Comparison of ENCODE assay signal across 8 cellular contexts in genomic region chr15:41493902-41494189, GRCh38. TPM values are rescaled to one million over a fixed set of nuclear protein-coding genes. Genes with fewer than 3 reads are reported as not detected.
DNase-seq lines count a peak whose midpoint lies in the region; ATAC-seq, FAIRE-seq and TF ChIP-seq lines count a peak whose summit lies in the region.

No MANE protein-coding gene starts in this region.

- H4K20me1 ChIP-seq in astrocyte (ENCODE audit: insufficient read depth, low read length), result no peaks in the 10 kb centered on the region

- H3K4me3 Mint-ChIP-seq in astrocyte (ENCODE audit: unreplicated experiment), result no peak overlapping the region

- intact Hi-C loops in sciatic nerve (cut with DNase I), result no loop called here

- no peaks in the 10 kb centered on the region for H3K79me2 ChIP-seq in astrocyte (ENCODE audit: insufficient read depth, low read length)

- H3K36me3 ChIP-seq in BE2C (no peaks in the 10 kb centered on the region), astrocyte (ENCODE audit: insufficient read depth, low read length) (no peaks in the 10 kb centered on the region), mucosa of rectum (ENCODE audit: control insufficient read depth in 2 of 2, insufficient read depth in 2 of 2, low read length in 2 of 2) (no peaks in the 10 kb centered on the region)

- peak overlapping the region; percentile 38 for H3K4me3 ChIP-seq in BE2C (ENCODE audit: low read depth, low read length)
- peak overlapping the region; percentile 34 for H3K4me3 ChIP-seq in HFF-Myc (replicated peaks; ENCODE audit: low read depth, low read length)
- peak overlapping the region; percentile 62 for H3K4me3 ChIP-seq in astrocyte (ENCODE audit: insufficient read depth, low read depth, low read length)
- H3K4me3 ChIP-seq in mucosa of rectum (ENCODE audit: low read length in 2 of 2), result peak overlapping the region; percentile 55 to 78

- H3K9ac ChIP-seq in astrocyte (ENCODE audit: low read length) (no peak overlapping the region), mucosa of rectum (ENCODE audit: low read depth in 1 of 2, low read length in 2 of 2) (peak overlapping the region; percentile 41 to 74)

- H3K4me1 ChIP-seq in BE2C, result peaks cover 5% of the 10 kb centered on the region
- peaks cover 38% of the 10 kb centered on the region for H3K4me1 ChIP-seq in astrocyte (ENCODE audit: insufficient read depth, low read length)
- H3K4me1 ChIP-seq in mucosa of rectum (ENCODE audit: control insufficient read depth in 2 of 2, insufficient read depth in 2 of 2, low read length in 2 of 2), result peaks cover 24 to 26% of the 10 kb centered on the region in 2 donors

- no peak for ATAC-seq in sciatic nerve
- no peak for ATAC-seq in HG03196 (IDR thresholded peaks at IDR 0.05; ENCODE audit: unreplicated experiment)

- H3K27ac ChIP-seq in astrocyte (ENCODE audit: low read depth, low read length) (no peak overlapping the region), mucosa of rectum (ENCODE audit: low read depth in 2 of 2, low read length in 2 of 2) (peak overlapping the region; percentile 90 to 93)

- peaks cover 41% of the 10 kb centered on the region for H3K27me3 Mint-ChIP-seq in astrocyte (ENCODE audit: low read depth, unreplicated experiment)

- DNase-seq in BE2C (no peak), HFF-Myc (ENCODE audit: extremely low read depth, low read depth) (no peak), astrocyte (ENCODE audit: low read depth) (no peak), dedifferentiated amniotic fluid mesenchymal stem cell (ENCODE audit: extremely low spot score) (no peak), sciatic nerve (ENCODE audit: low spot score) (no peak), COLO668 (lab: John Stamatoyannopoulos, UW; ENCODE audit: unreplicated experiment) (no peak)

- FAIRE-seq in astrocyte (lab: Jason Lieb, UNC), result no peak

- H3K9me3 ChIP-seq in BE2C (no peaks in the 10 kb centered on the region), astrocyte (ENCODE audit: insufficient read depth, low read depth, low read length) (no peaks in the 10 kb centered on the region), mucosa of rectum (ENCODE audit: control insufficient read depth in 2 of 2, low read length in 2 of 2) (no peaks in the 10 kb centered on the region)

- H3K9me3 Mint-ChIP-seq in astrocyte (ENCODE audit: unreplicated experiment), result no peaks in the 10 kb centered on the region

- H3K36me3 Mint-ChIP-seq in astrocyte (ENCODE audit: low read depth, unreplicated experiment), result peaks cover 5% of the 10 kb centered on the region

- no peak overlapping the region for H3K27ac Mint-ChIP-seq in astrocyte (ENCODE audit: unreplicated experiment)

- TF ChIP-seq CTCF in BE2C (IDR thresholded peaks at IDR 0.05; ENCODE audit: low read depth, low read length), result no peak
- no peak for TF ChIP-seq CTCF in HFF-Myc (IDR thresholded peaks at IDR 0.05; ENCODE audit: low read depth, low read length, missing control alignments)
- TF ChIP-seq CTCF in astrocyte (IDR thresholded peaks at IDR 0.05; ENCODE audit: insufficient read depth, low read depth, low read length), result no peak

- H3K27me3 ChIP-seq in BE2C (peaks cover 5% of the 10 kb centered on the region), astrocyte (ENCODE audit: insufficient read depth, low read length) (peaks cover 37% of the 10 kb centered on the region), mucosa of rectum (ENCODE audit: control insufficient read depth in 2 of 2, insufficient read depth in 2 of 2, low read length in 2 of 2) (peaks cover 0 to 7% of the 10 kb centered on the region in 2 donors)

- peak overlapping the region; percentile 42 for H2AFZ ChIP-seq in astrocyte (ENCODE audit: low read depth, low read length)

- H3K4me2 ChIP-seq in astrocyte (ENCODE audit: low read length), result peak overlapping the region; percentile 94

- peaks cover 17% of the 10 kb centered on the region for H3K4me1 Mint-ChIP-seq in astrocyte (ENCODE audit: low read depth, unreplicated experiment)

RNA-seq across cellular contexts. Expression of gene ITPKA, which starts 0.2 kb away (rescaled TPM):
- polyA plus RNA-seq in BE2C (2012; ENCODE audit: insufficient read depth, insufficient read length, low read depth), result 0.63 TPM
- total RNA-seq in astrocyte (1.0 and 1.2 TPM in 2 replicates), sciatic nerve (not detected)

RNA-seq across cellular contexts. Expression of gene LTK, which starts 19.8 kb away (rescaled TPM):
- 3.8 TPM for polyA plus RNA-seq in BE2C (2012; ENCODE audit: insufficient read depth, insufficient read length, low read depth)
- total RNA-seq in astrocyte (0.14 TPM in 1 of 2 replicates, not detected in the other), sciatic nerve (1.1 TPM)

RNA-seq across cellular contexts. Expression of gene RPAP1, which starts 50.2 kb away (rescaled TPM):
- polyA plus RNA-seq in BE2C (2012; ENCODE audit: insufficient read depth, insufficient read length, low read depth), result 71.8 TPM
- total RNA-seq in astrocyte (35.9 and 39.1 TPM in 2 replicates), sciatic nerve (30.0 TPM)
